9 cellular contexts compared by ENCODE assay signal in the genomic region with DNA sequence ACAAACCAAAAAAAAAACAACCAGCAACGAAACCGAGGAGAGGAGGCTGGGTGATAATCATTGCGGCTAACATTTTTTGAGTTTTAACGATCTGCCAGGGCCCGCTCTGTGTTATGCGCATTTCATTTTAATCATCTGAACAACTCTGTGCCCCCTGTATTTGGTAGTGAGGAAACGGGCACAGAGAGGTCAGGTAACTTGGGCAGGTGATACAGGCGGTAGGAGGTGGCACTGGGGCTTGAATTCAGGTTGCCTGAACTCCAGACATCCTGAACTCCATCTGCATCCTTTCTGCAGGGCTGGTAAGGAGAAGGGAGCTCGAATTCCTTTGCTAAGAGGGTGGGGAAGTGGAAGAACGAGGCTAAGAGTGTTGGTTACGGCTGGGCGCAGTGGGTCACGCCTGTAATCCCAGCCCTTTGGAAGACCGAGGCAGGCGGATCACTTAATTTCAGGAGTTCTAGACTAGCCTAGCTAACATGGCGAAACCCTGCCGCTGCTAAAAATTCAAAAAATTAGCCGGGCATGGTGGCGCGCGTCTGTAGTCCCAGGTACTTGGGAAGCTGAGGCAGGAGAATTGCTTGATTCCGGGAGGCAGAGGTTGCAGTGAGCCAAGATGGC. TPM values are rescaled to one million over a fixed set of nuclear protein-coding genes. Genes with fewer than 3 reads are reported as not detected.
DNase-seq lines count a peak whose midpoint lies in the region; ATAC-seq and TF ChIP-seq lines count a peak whose summit lies in the region.
"Had no signal": no experiment of that assay in that cellular context is flagged by ENCODE, and none has a peak within 500 bp of the region (broad histone marks: within the 10 kb centered on the region; RNA-seq: fewer than 3 reads in every experiment).

No MANE protein-coding gene starts in this region.

- peak; percentile 6 for DNase-seq in NCI-H526 treated with DMSO at 0.1 percent for 48 hours (lab: John Stamatoyannopoulos, UW)
- DNase-seq in NCI-H526 (lab: John Stamatoyannopoulos, UW) = no peak
- no peak for DNase-seq in iPS DF 6.9 (ENCODE audit: low read depth, low spot score)
- no peak for DNase-seq in stomach
- DNase-seq in T1000 (lab: John Stamatoyannopoulos, UW) = no peak
- no peak for DNase-seq in hypothalamus (lab: John Stamatoyannopoulos, UW)

- TF ChIP-seq CTCF in WI38 (IDR thresholded peaks at IDR 0.05; ENCODE audit: low read depth, low read length) (no peak), stomach (IDR thresholded peaks at IDR 0.05) (no peak)

- H3K27ac ChIP-seq in iPS DF 6.9 (ENCODE audit: low read length) (no peak overlapping the region), stomach (peak overlapping the region in 2 of 5 donors; percentile 85 to 86)

- H3K4me1 ChIP-seq in iPS DF 6.9 (ENCODE audit: control insufficient read depth, insufficient read depth, low read length) = no peaks in the 10 kb centered on the region
- peaks cover 14 to 38% (median 31%) of the 10 kb centered on the region in 4 donors for H3K4me1 ChIP-seq in stomach

- H3K27me3 ChIP-seq in iPS DF 6.9 (ENCODE audit: control insufficient read depth, insufficient read depth, low read length) (no peaks in the 10 kb centered on the region), stomach (no peaks in the 10 kb centered on the region)

- H3K36me3 ChIP-seq in iPS DF 6.9 (ENCODE audit: control insufficient read depth, insufficient read depth, low read length) = no peaks in the 10 kb centered on the region
- peaks cover 0 to 24% (median 23%) of the 10 kb centered on the region in 4 donors for H3K36me3 ChIP-seq in stomach

- no peaks in the 10 kb centered on the region for H3K9me3 ChIP-seq in iPS DF 6.9 (ENCODE audit: control insufficient read depth, insufficient read depth, low read length)
- no peaks in the 10 kb centered on the region for H3K9me3 ChIP-seq in stomach

- no peak for TF ChIP-seq EP300 in stomach (IDR thresholded peaks at IDR 0.05)

- intact Hi-C loops in stomach (cut with DNase I; ENCODE audit: low total_unique reads) = no loop called here

- ATAC-seq in HG03025 (IDR thresholded peaks at IDR 0.05; ENCODE audit: low FRiP score, unreplicated experiment) = no peak

- no peak for TF ChIP-seq POLR2A in stomach (IDR thresholded peaks at IDR 0.05)

- H3K4me3 ChIP-seq in WI38 (ENCODE audit: low read depth, low read length) (peak overlapping the region; percentile 81), iPS DF 6.9 (ENCODE audit: low read length) (peak overlapping the region; percentile 17; the same call in 1 of the 2 replicates), stomach (peak overlapping the region; percentile 71 to 96 (median 78))

- WGBS in iPS DF 6.9 (ENCODE audit: insufficient coverage, insufficient read length) = no CpG with 5 or more reads among the region's 22 CpGs
- 73 to 85% (median 80%) methylated on average over 22 of the region's 22 CpGs for WGBS in stomach, 5 donors

RNA-seq across cellular contexts. Expression of gene CLUAP1, which starts 1.1 kb away (rescaled TPM):
- total RNA-seq in stomach = 10 to 100 TPM in 4 of 5 donors, 1 to 10 TPM in 1; 9.0 to 52.7 (median 22.2) TPM
- 10 to 100 TPM in 1 of 3 donors, 1 to 10 TPM in 2; 6.7 to 14.1 (median 7.6) TPM for polyA plus RNA-seq in stomach

RNA-seq across cellular contexts. Expression of gene C16orf90, which starts 6.6 kb away (rescaled TPM):
- total RNA-seq in stomach = not detected
- not detected for polyA plus RNA-seq in stomach
- total RNA-seq: SK-MEL-5 had no signal

RNA-seq across cellular contexts. Expression of gene NAA60, which starts 58.4 kb away (rescaled TPM):
- 100 to 1,000 TPM in 2 of 5 donors, 10 to 100 TPM in 3; 25.3 to 155 (median 84.9) TPM for total RNA-seq in stomach
- 10 to 100 TPM; 39.3 to 55.3 (median 54.4) TPM for polyA plus RNA-seq in stomach

RNA-seq across cellular contexts. Expression of gene ZNF597, which starts 58.6 kb away (rescaled TPM):
- total RNA-seq in stomach = 1 to 10 TPM in 2 of 5 donors, under 1 TPM in 2, not detected in 1; 0.45 to 2.2 (median 1.1) TPM
- 1 to 10 TPM in 1 of 3 donors, under 1 TPM in 2; 0.68 to 1.1 (median 0.78) TPM for polyA plus RNA-seq in stomach

Comparison
In these comparisons a context has a peak if more than half of its experiments do, and no peak if none do; other contexts are left out.
1. H3K4me3 ChIP-seq: peak in every context shown above with its lines; median percentile 81 in WI38; 78 in stomach; 17 in iPS DF 6.9.